Comparison of ENCODE assay signal across 12 cellular contexts in genomic region chr4:53676402-53676871, GRCh38.
DNase-seq lines count a peak whose midpoint lies in the region; ATAC-seq, FAIRE-seq and TF ChIP-seq lines count a peak whose summit lies in the region.
"Had no signal": no experiment of that assay in that cellular context is flagged by ENCODE, and none has a peak within 500 bp of the region (broad histone marks: within the 10 kb centered on the region; RNA-seq: fewer than 3 reads in every experiment).

No MANE protein-coding gene starts in this region.

- intact Hi-C loops in lower lobe of right lung (cut with DNase I), result no loop called here
- intact Hi-C loops in uterus (cut with DNase I; ENCODE audit: low total_unique reads), result no loop called here

- H3K36me3 ChIP-seq in bronchial epithelial cell (ENCODE audit: control insufficient read depth, insufficient read depth, low read length) (no peaks in the 10 kb centered on the region), lower lobe of right lung (no peaks in the 10 kb centered on the region), uterus (no peaks in the 10 kb centered on the region)
- H3K36me3 ChIP-seq: colonic mucosa had no signal

- DNase-seq in NCI-H226 (peak; percentile 59), bronchial epithelial cell (ENCODE audit: low read depth) (peak; percentile 24), lower lobe of right lung (no peak), uterus (peak in 1 of 2 donors; percentile 53)
- no peak for DNase-seq in activated CD4-positive, CD25-positive, alpha-beta regulatory T cell treated with anti-CD3 and anti-CD28 coated beads, Interleukin-2, amount 50 U/mL, for 72 hours
- DNase-seq: activated CD4-positive, alpha-beta T cell treated with anti-CD3 and anti-CD28 coated beads for 1 hour; colonic mucosa; NCI-H345 had no signal

- TF ChIP-seq POLR2A in uterus (IDR thresholded peaks at IDR 0.05), result no peak

- FAIRE-seq in bronchial epithelial cell (lab: Jason Lieb, UNC), result no peak

- no peaks in the 10 kb centered on the region for H3K9me3 ChIP-seq in lower lobe of right lung
- no peaks in the 10 kb centered on the region for H3K9me3 ChIP-seq in uterus
- H3K9me3 ChIP-seq: colonic mucosa had no signal

- H3K4me3 ChIP-seq in bronchial epithelial cell (ENCODE audit: low read depth, low read length) (no peak overlapping the region), lower lobe of right lung (no peak overlapping the region), uterus (no peak overlapping the region)
- H3K4me3 ChIP-seq: colonic mucosa had no signal

- H3K27ac ChIP-seq in lower lobe of right lung (peak overlapping the region; percentile 59), uterus (peak overlapping the region; percentile 67 to 72)
- H3K27ac ChIP-seq: colonic mucosa, KMS-11 had no signal

- H3K4me1 ChIP-seq in lower lobe of right lung (peaks cover 10% of the 10 kb centered on the region), uterus (no peaks in the 10 kb centered on the region)
- H3K4me1 ChIP-seq: colonic mucosa had no signal

- no peak for TF ChIP-seq CTCF in bronchial epithelial cell (IDR thresholded peaks at IDR 0.05; ENCODE audit: insufficient read depth, low read length, severe bottlenecking)
- no peak for TF ChIP-seq CTCF in lower lobe of right lung (IDR thresholded peaks at IDR 0.05)
- TF ChIP-seq CTCF in uterus (IDR thresholded peaks at IDR 0.05), result no peak

- no peaks in the 10 kb centered on the region for H3K27me3 ChIP-seq in bronchial epithelial cell (ENCODE audit: control insufficient read depth, insufficient read depth, low read length)
- no peaks in the 10 kb centered on the region for H3K27me3 ChIP-seq in lower lobe of right lung (ENCODE audit: low read depth)
- no peaks in the 10 kb centered on the region for H3K27me3 ChIP-seq in uterus
- H3K27me3 ChIP-seq: colonic mucosa had no signal

- ATAC-seq in lower lobe of right lung (peak; percentile 84 to 91), GM21526 (IDR thresholded peaks at IDR 0.05; ENCODE audit: low FRiP score, unreplicated experiment) (no peak), GM19395 (IDR thresholded peaks at IDR 0.05; ENCODE audit: unreplicated experiment) (no peak)
- ATAC-seq: activated T-helper 17 cell treated with anti-CD3 and anti-CD28 coated beads, Interleukin-2, amount 50 U/mL, for 72 hours had no signal

Comparison
In these comparisons a context has a peak if more than half of its experiments do, and no peak if none do; other contexts are left out.
1. DNase-seq: peak in NCI-H226 (single experiment) and bronchial epithelial cell (single experiment); none in lower lobe of right lung (single experiment) and activated CD4-positive, CD25-positive, alpha-beta regulatory T cell treated with anti-CD3 and anti-CD28 coated beads, Interleukin-2, amount 50 U/mL, for 72 hours (single experiment).
2. ATAC-seq: peak in lower lobe of right lung (2 of 2); none in GM21526 (single experiment) and GM19395 (single experiment).